In the genomic region with DNA sequence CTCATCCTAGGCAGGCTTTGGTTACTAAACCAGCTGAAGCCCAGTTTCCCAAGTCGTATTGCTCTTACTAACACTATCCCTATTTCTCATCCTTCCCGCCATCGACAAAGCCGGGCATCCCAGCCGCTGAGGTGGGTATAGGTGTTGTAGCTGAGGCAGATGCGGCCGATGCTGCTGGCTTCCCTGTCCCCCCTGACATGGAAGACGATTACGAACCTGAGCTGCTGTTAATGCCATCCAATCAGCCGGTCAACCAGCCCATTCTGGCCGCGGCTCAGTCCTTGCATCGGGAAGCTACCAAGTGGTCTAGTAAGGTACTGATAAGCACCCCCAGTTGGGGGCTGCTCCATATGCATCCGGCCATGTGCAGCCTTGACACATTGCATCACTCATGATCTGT, we compare ENCODE assay signal across 1 cellular context.
TF ChIP-seq lines count a peak whose summit lies in the region.

No MANE protein-coding gene starts in this region.

TF ChIP-seq in IMR-90, 13 proteins besides CTCF, POLR2A, EP300 and RAD21:
- 0 out of 2 replicates have a peak, but pooled peaks have one; percentile 2 for TF ChIP-seq CEBPB (IDR thresholded peaks at IDR 0.05; ENCODE audit: low read depth, low read length)
- TF ChIP-seq FOS (IDR thresholded peaks at IDR 0.05; ENCODE audit: low read depth, low read length), result no peak
- TF ChIP-seq MAZ (IDR thresholded peaks at IDR 0.05; ENCODE audit: borderline replicate concordance, low read depth, low read length), result no peak
- TF ChIP-seq, protein P1, sequence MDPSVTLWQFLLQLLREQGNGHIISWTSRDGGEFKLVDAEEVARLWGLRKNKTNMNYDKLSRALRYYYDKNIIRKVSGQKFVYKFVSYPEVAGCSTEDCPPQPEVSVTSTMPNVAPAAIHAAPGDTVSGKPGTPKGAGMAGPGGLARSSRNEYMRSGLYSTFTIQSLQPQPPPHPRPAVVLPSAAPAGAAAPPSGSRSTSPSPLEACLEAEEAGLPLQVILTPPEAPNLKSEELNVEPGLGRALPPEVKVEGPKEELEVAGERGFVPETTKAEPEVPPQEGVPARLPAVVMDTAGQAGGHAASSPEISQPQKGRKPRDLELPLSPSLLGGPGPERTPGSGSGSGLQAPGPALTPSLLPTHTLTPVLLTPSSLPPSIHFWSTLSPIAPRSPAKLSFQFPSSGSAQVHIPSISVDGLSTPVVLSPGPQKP (IDR thresholded peaks at IDR 0.05; ENCODE audit: borderline replicate concordance, low read depth, low read length), result no peak
- TF ChIP-seq RCOR1 (IDR thresholded peaks at IDR 0.05; ENCODE audit: insufficient replicate concordance, low read length), result no peak
- no peak for TF ChIP-seq RFX5 (IDR thresholded peaks at IDR 0.05; ENCODE audit: low read depth, low read length)
